Comparison of ENCODE assay signal across 3 cellular contexts in genomic region chr11:5301846-5302245, GRCh38.
TF ChIP-seq lines count a peak whose summit lies in the region.

A gene with protein sequence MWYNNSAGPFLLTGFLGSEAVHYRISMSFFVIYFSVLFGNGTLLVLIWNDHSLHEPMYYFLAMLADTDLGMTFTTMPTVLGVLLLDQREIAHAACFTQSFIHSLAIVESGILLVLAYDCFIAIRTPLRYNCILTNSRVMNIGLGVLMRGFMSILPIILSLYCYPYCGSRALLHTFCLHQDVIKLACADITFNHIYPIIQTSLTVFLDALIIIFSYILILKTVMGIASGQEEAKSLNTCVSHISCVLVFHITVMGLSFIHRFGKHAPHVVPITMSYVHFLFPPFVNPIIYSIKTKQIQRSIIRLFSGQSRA (minus strand): TSS chr11:5301946. CDS start chr11:5301946, 0 bp downstream.

TF ChIP-seq in HCT116, 20 proteins besides CTCF, POLR2A, EP300 and RAD21:
- TF ChIP-seq, protein P1, sequence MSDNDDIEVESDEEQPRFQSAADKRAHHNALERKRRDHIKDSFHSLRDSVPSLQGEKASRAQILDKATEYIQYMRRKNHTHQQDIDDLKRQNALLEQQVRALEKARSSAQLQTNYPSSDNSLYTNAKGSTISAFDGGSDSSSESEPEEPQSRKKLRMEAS (IDR thresholded peaks at IDR 0.05): no peak
- TF ChIP-seq JUND (IDR thresholded peaks at IDR 0.05): no peak
- TF ChIP-seq ELF1 (IDR thresholded peaks at IDR 0.05; ENCODE audit: borderline replicate concordance, low read depth): no peak
- TF ChIP-seq CEBPB (IDR thresholded peaks at IDR 0.05; ENCODE audit: low read depth): no peak
- TF ChIP-seq TCF7L2 (IDR thresholded peaks at IDR 0.05; ENCODE audit: borderline replicate concordance, extremely low read depth, insufficient read depth, insufficient read length): no peak
- no peak for TF ChIP-seq EZH2phosphoT487 (IDR thresholded peaks at IDR 0.05; ENCODE audit: borderline replicate concordance)
- no peak for TF ChIP-seq ZNF274 (IDR thresholded peaks at IDR 0.05; ENCODE audit: low read depth, low read length)
- no peak for TF ChIP-seq FOSL1 (IDR thresholded peaks at IDR 0.05; ENCODE audit: low read depth)
- TF ChIP-seq REST (IDR thresholded peaks at IDR 0.05; ENCODE audit: low read depth): no peak
- TF ChIP-seq SRF (IDR thresholded peaks at IDR 0.05; ENCODE audit: low read depth): no peak
- TF ChIP-seq EGR1 (IDR thresholded peaks at IDR 0.05; ENCODE audit: low read depth): no peak
- TF ChIP-seq CBX3 (IDR thresholded peaks at IDR 0.05; ENCODE audit: low read depth): no peak
- TF ChIP-seq, protein P2, sequence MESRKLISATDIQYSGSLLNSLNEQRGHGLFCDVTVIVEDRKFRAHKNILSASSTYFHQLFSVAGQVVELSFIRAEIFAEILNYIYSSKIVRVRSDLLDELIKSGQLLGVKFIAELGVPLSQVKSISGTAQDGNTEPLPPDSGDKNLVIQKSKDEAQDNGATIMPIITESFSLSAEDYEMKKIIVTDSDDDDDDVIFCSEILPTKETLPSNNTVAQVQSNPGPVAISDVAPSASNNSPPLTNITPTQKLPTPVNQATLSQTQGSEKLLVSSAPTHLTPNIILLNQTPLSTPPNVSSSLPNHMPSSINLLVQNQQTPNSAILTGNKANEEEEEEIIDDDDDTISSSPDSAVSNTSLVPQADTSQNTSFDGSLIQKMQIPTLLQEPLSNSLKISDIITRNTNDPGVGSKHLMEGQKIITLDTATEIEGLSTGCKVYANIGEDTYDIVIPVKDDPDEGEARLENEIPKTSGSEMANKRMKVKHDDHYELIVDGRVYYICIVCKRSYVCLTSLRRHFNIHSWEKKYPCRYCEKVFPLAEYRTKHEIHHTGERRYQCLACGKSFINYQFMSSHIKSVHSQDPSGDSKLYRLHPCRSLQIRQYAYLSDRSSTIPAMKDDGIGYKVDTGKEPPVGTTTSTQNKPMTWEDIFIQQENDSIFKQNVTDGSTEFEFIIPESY (IDR thresholded peaks at IDR 0.05; ENCODE audit: extremely low read depth, insufficient replicate concordance, low read length): no peak

TF ChIP-seq in IMR-90, 13 proteins besides CTCF, POLR2A, EP300 and RAD21:
- TF ChIP-seq NFE2L2 (IDR thresholded peaks at IDR 0.05; ENCODE audit: low read depth, low read length) (no peak), FOS (IDR thresholded peaks at IDR 0.05; ENCODE audit: low read depth, low read length) (no peak), USF2 (IDR thresholded peaks at IDR 0.05; ENCODE audit: low read depth, low read length) (no peak), MAZ (IDR thresholded peaks at IDR 0.05; ENCODE audit: borderline replicate concordance, low read depth, low read length) (no peak), ELK1 (IDR thresholded peaks at IDR 0.05; ENCODE audit: borderline replicate concordance, low read depth, low read length) (no peak), CEBPB (IDR thresholded peaks at IDR 0.05; ENCODE audit: low read depth, low read length) (no peak), CHD1 (IDR thresholded peaks at IDR 0.05; ENCODE audit: low read depth, low read length) (no peak), MXI1 (IDR thresholded peaks at IDR 0.05; ENCODE audit: borderline replicate concordance, low read depth, low read length) (no peak), SMC3 (IDR thresholded peaks at IDR 0.05; ENCODE audit: low read depth, low read length) (no peak), RFX5 (IDR thresholded peaks at IDR 0.05; ENCODE audit: low read depth, low read length) (no peak), BHLHE40 (IDR thresholded peaks at IDR 0.05; ENCODE audit: low read depth, low read length) (no peak)

TF ChIP-seq in K562, 482 proteins besides CTCF, POLR2A, EP300 and RAD21:
- TF ChIP-seq ZNF395 (CRISPR knock-in tag; IDR thresholded peaks at IDR 0.05) (no peak), YY1 (IDR thresholded peaks at IDR 0.05; ENCODE audit: borderline replicate concordance in 1 of 3, control insufficient read depth in 1 of 3, extremely low read depth in 1 of 3, insufficient read depth in 3 of 3, insufficient read length in 1 of 3, insufficient replicate concordance in 2 of 3, low read depth in 1 of 3, low read length in 2 of 3) (no peak), CHAMP1 (IDR thresholded peaks at IDR 0.05) (no peak), HLTF (IDR thresholded peaks at IDR 0.05) (no peak), PCBP1 (IDR thresholded peaks at IDR 0.05; ENCODE audit: low read depth, low read length, poor library complexity, severe bottlenecking) (no peak), PKNOX1 (IDR thresholded peaks at IDR 0.05) (no peak), SRSF3 (IDR thresholded peaks at IDR 0.05; ENCODE audit: insufficient read depth, low read length) (no peak), ZNF146 (CRISPR knock-in tag; IDR thresholded peaks at IDR 0.05; ENCODE audit: unreplicated experiment) (no peak), CLOCK (CRISPR knock-in tag; IDR thresholded peaks at IDR 0.05; ENCODE audit: borderline replicate concordance) (no peak)
- TF ChIP-seq, protein P3, sequence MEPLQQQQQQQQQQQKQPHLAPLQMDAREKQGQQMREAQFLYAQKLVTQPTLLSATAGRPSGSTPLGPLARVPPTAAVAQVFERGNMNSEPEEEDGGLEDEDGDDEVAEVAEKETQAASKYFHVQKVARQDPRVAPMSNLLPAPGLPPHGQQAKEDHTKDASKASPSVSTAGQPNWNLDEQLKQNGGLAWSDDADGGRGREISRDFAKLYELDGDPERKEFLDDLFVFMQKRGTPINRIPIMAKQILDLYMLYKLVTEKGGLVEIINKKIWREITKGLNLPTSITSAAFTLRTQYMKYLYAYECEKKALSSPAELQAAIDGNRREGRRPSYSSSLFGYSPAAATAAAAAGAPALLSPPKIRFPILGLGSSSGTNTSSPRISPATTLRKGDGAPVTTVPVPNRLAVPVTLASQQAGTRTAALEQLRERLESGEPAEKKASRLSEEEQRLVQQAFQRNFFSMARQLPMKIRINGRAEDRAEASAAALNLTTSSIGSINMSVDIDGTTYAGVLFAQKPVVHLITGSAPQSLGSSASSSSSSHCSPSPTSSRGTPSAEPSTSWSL (CRISPR knock-in tag; IDR thresholded peaks at IDR 0.05; ENCODE audit: borderline replicate concordance): no peak
